ENCODE assay signal across 8 cellular contexts in the genomic region with DNA sequence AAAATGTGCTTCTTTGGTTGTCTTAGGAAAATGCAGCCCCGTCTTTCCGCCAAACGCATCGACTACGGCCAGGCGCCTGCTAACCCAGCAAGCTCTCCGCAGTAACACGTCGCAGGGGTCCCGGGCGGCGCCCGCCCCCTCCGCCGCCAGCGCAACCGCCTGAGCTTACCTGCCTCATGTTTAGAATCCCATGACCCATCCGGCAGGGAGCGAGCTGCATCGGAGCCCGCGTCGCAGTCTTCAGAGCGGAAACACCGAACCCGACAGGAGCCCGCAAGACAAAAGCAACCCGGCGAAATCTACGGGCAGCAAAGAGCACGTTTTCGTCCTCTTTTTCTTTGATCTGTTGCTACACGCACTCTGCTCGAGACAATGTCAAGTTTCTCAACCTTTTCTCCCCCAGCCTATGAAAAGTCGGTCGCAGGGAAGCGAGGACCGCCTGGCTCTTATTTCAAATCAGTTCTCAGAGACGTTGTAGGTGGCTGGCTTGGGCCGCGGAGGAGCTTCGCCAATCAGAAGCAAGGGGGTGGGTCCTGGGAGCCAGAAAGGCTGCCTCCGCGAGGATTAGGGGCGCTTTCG. TPM values are rescaled to one million over a fixed set of nuclear protein-coding genes. Genes with fewer than 3 reads are reported as not detected.
A peak's percentile ranks its signal among the peaks of the same experiment; 100 is the strongest.
DNase-seq lines count a peak whose midpoint lies in the region; ATAC-seq and TF ChIP-seq lines count a peak whose summit lies in the region.

TSS of gene MID1 (minus strand) at position 465 of the 579 bp plus-strand sequence. CDS start 53,038 bp downstream, outside the sequence.

- peak within 1 kb of the TSS; percentile 52 for H3K4me3 ChIP-seq in WERI-Rb-1 (ENCODE audit: low read depth, low read length)
- peak within 1 kb of the TSS; percentile 71 for H3K4me3 ChIP-seq in fibroblast of pulmonary artery (replicated peaks; ENCODE audit: low read depth, low read length)

- in situ Hi-C loops in GM13976 (cut with MboI; ENCODE audit: low sequenced_read_pairs, unreplicated experiment), result no loop called here

- no peaks in the 10 kb centered on the region for H3K9me3 ChIP-seq in WERI-Rb-1 (ENCODE audit: severe bottlenecking)

- ATAC-seq in naive B cell (ENCODE audit: low read depth in 2 of 2) (peak; percentile 49 to 57), GM19023 (IDR thresholded peaks at IDR 0.05; ENCODE audit: unreplicated experiment) (no peak), HG03095 (IDR thresholded peaks at IDR 0.05; ENCODE audit: unreplicated experiment) (no peak), GM21723 (IDR thresholded peaks at IDR 0.05; ENCODE audit: unreplicated experiment) (no peak)

- DNase-seq in GM13976 (ENCODE audit: low spot score) (peak; percentile 23), NCI-H1105 treated with DMSO at 0.1 percent for 48 hours (lab: John Stamatoyannopoulos, UW) (peak; percentile 69), WERI-Rb-1 (peak; percentile 78), fibroblast of pulmonary artery (ENCODE audit: low read depth) (peak; percentile 85), naive B cell (peak; percentile 26)

- no peaks in the 10 kb centered on the region for H3K36me3 Mint-ChIP-seq in naive B cell

- H3K27me3 Mint-ChIP-seq in naive B cell, result peaks cover 27 to 45% (median 28%) of the 10 kb centered on the region in 3 donors

- no peaks in the 10 kb centered on the region for H3K36me3 ChIP-seq in WERI-Rb-1

- peaks cover 10 to 19% (median 11%) of the 10 kb centered on the region in 3 donors for H3K4me1 Mint-ChIP-seq in naive B cell

- peak within 1 kb of the TSS in 4 of 6 donors; percentile 30 to 89 (median 57) for H3K27ac Mint-ChIP-seq in naive B cell

- TF ChIP-seq CTCF in GM13976 (IDR thresholded peaks at IDR 0.05; ENCODE audit: borderline replicate concordance, control extremely low read depth, extremely low read depth, insufficient read depth, missing control alignments), result no peak
- TF ChIP-seq CTCF in WERI-Rb-1 (IDR thresholded peaks at IDR 0.05; ENCODE audit: low read depth, low read length), result no peak
- TF ChIP-seq CTCF in fibroblast of pulmonary artery (IDR thresholded peaks at IDR 0.05; ENCODE audit: low read length, missing control alignments), result no peak

- H3K4me3 Mint-ChIP-seq in naive B cell, result peak within 1 kb of the TSS; percentile 77 to 94 (median 88)

- H3K27ac ChIP-seq in WERI-Rb-1, result peak within 1 kb of the TSS; percentile 56

- peaks cover 29% of the 10 kb centered on the region for H3K27me3 ChIP-seq in WERI-Rb-1 (ENCODE audit: insufficient read depth, low read depth, severe bottlenecking)

- peaks cover 0 to 6% (median 2%) of the 10 kb centered on the region in 7 donors for H3K9me3 Mint-ChIP-seq in naive B cell

RNA-seq across cellular contexts. Expression of gene MID1, which starts in this region (rescaled TPM):
- polyA plus RNA-seq in naive B cell (ENCODE audit: low read depth in 6 of 6), result 1 to 10 TPM in 1 of 6 donors, under 1 TPM in 4, not detected in 1; 0.06 to 1.3 (median 0.40) TPM

Comparison
In these comparisons a context has a peak if more than half of its experiments do, and no peak if none do; other contexts are left out.
1. DNase-seq: peak in every context shown above with its lines; median percentile 85 in fibroblast of pulmonary artery; 78 in WERI-Rb-1; 69 in NCI-H1105 treated with DMSO at 0.1 percent for 48 hours; 26 in naive B cell; 23 in GM13976.
2. ATAC-seq: peak in naive B cell (2 of 2); none in GM19023 (single experiment), HG03095 (single experiment) and GM21723 (single experiment).